In genomic region chr17:6509295-6509771, GRCh38 we compare ENCODE assay signal across 22 cellular contexts. TPM values are rescaled to one million over a fixed set of nuclear protein-coding genes. Genes with fewer than 3 reads are reported as not detected.
A peak's percentile ranks its signal among the peaks of the same experiment; 100 is the strongest.
DNase-seq lines count a peak whose midpoint lies in the region; ATAC-seq, FAIRE-seq and TF ChIP-seq lines count a peak whose summit lies in the region.
"Had no signal": no experiment of that assay in that cellular context is flagged by ENCODE, and none has a peak within 500 bp of the region (broad histone marks: within the 10 kb centered on the region; RNA-seq: fewer than 3 reads in every experiment).

No MANE protein-coding gene starts in this region.

- CTCF ChIA-PET in WTC11 (lab: Charles Lee), result interaction anchor here (1.0 to 2.1 kb wide), 2 partner anchors 14 to 36 kb away, joined by 5 to 6 read pairs; no protein-coding TSS in a partner anchor
- CTCF ChIA-PET in activated CD4-positive, alpha-beta memory T cell treated with anti-CD3 and anti-CD28 coated beads, Interleukin-2, amount 10 ng/mL, durations not matched to agents 7 days and 5 days (lab: Charles Lee), result no interaction called here

- H3K79me2 ChIP-seq in GM23248 (ENCODE audit: insufficient read depth), result no peaks in the 10 kb centered on the region

- H3K4me3 ChIP-seq in GM23248, result no peak overlapping the region
- no peak overlapping the region for H3K4me3 ChIP-seq in fibroblast of pulmonary artery (replicated peaks; ENCODE audit: low read depth, low read length)
- no peak overlapping the region for H3K4me3 ChIP-seq in pancreas
- H3K4me3 ChIP-seq: upper lobe of left lung had no signal

- DNase-seq in GM23248, result peak; percentile 59
- no peak for DNase-seq in WTC11 (ENCODE audit: low spot score)
- DNase-seq in fibroblast of pulmonary artery (ENCODE audit: low read depth), result peak; percentile 21
- peak in 2 of 6 donors; percentile 24 to 34 for DNase-seq in pancreas
- DNase-seq in activated T-helper 2 cell treated with anti-CD3 and anti-CD28 coated beads, Interferon-gamma antibody, Interleukin-2, Interleukin-4, amounts not matched to agents 10 μg/mL and 5 μg/mL and 100 μg/mL, durations not matched to agents 14 hours and 24 hours and 36 hours (ENCODE audit: low spot score), result no peak
- no peak for DNase-seq in activated CD4-positive, alpha-beta memory T cell treated with anti-CD3 and anti-CD28 coated beads, Interleukin-2, amount 10 ng/mL, durations not matched to agents 7 days and 5 days
- no peak for DNase-seq in CD14-positive monocyte (ENCODE audit: low spot score)
- DNase-seq: ACHN; activated CD4-positive, CD25-positive, alpha-beta regulatory T cell; CD4-positive, CD25-positive, alpha-beta regulatory T cell; DND-41; KBM-7; NCI-H1092; SIG-M5; stimulated activated naive CD8-positive, alpha-beta T cell treated with anti-CD3 and anti-CD28 coated beads, Interleukin-15, Interleukin-2, amounts not matched to agents 100 U/mL and 50 U/mL, for 24 hours; T-helper 17 cell; upper lobe of left lung had no signal

- H3K36me3 ChIP-seq in GM23248 (ENCODE audit: low read depth) (no peaks in the 10 kb centered on the region), pancreas (no peaks in the 10 kb centered on the region)
- H3K36me3 ChIP-seq: neutrophil, upper lobe of left lung had no signal

- no peaks in the 10 kb centered on the region for H4K20me1 ChIP-seq in GM23248 (ENCODE audit: insufficient read depth)

- POLR2A ChIA-PET in WTC11 (lab: Charles Lee), result no interaction called here
- POLR2A ChIA-PET in activated CD4-positive, alpha-beta memory T cell treated with anti-CD3 and anti-CD28 coated beads, Interleukin-2, amount 10 ng/mL, durations not matched to agents 7 days and 5 days (lab: Charles Lee), result no interaction called here

- no peaks in the 10 kb centered on the region for H3K9me2 ChIP-seq in GM23248 (ENCODE audit: insufficient read depth)

- 0 out of 2 replicates have a peak overlapping the region, but pooled peaks have one; percentile 16 for H3K9ac ChIP-seq in GM23248

- H3K4me1 ChIP-seq in GM23248 (ENCODE audit: insufficient read depth) (peaks cover 55% of the 10 kb centered on the region), pancreas (no peaks in the 10 kb centered on the region)

- ATAC-seq in WTC11 (peak; percentile 82), pancreas (peak in 3 of 4 donors; percentile 56 to 79 (median 74)), HG03108 (IDR thresholded peaks at IDR 0.05; ENCODE audit: unreplicated experiment) (no peak)
- ATAC-seq: stimulated activated naive CD8-positive, alpha-beta T cell treated with anti-CD3 and anti-CD28 coated beads, Interleukin-15, Interleukin-2, amounts not matched to agents 100 U/mL and 50 U/mL, for 24 hours; T-helper 17 cell had no signal

- no peaks in the 10 kb centered on the region for H3K9me3 Mint-ChIP-seq in WTC11
- no peaks in the 10 kb centered on the region for H3K9me3 Mint-ChIP-seq in activated T-helper 2 cell treated with anti-CD3 and anti-CD28 coated beads, Interferon-gamma antibody, Interleukin-2, Interleukin-4, amounts not matched to agents 10 μg/mL and 5 μg/mL and 100 μg/mL, durations not matched to agents 14 hours and 24 hours and 36 hours
- no peaks in the 10 kb centered on the region for H3K9me3 Mint-ChIP-seq in activated CD4-positive, alpha-beta memory T cell treated with anti-CD3 and anti-CD28 coated beads, Interleukin-2, amount 10 ng/mL, durations not matched to agents 7 days and 5 days
- no peaks in the 10 kb centered on the region for H3K9me3 Mint-ChIP-seq in CD14-positive monocyte
- H3K9me3 Mint-ChIP-seq: activated T-helper 1 cell treated with anti-CD3 and anti-CD28 coated beads, Interleukin-12 subunit alpha, Interleukin-12 subunit beta, Interleukin-2, Interleukin-4 antibody, amounts not matched to agents 30 ng/mL and 10 ng/mL and 1 ng/mL, durations not matched to agents 14 hours and 24 hours and 36 hours; CD4-positive, CD25-positive, alpha-beta regulatory T cell; memory B cell had no signal

- H3K27me3 Mint-ChIP-seq in WTC11 (ENCODE audit: low read depth) (no peaks in the 10 kb centered on the region; the same call in 1 of the 2 replicates), CD14-positive monocyte (ENCODE audit: low read depth in 3 of 3) (peaks cover 0 to 11% (median 6%) of the 10 kb centered on the region in 3 donors)
- peaks cover 16% of the 10 kb centered on the region for H3K27me3 Mint-ChIP-seq in activated T-helper 2 cell treated with anti-CD3 and anti-CD28 coated beads, Interferon-gamma antibody, Interleukin-2, Interleukin-4, amounts not matched to agents 10 μg/mL and 5 μg/mL and 100 μg/mL, durations not matched to agents 14 hours and 24 hours and 36 hours (ENCODE audit: low read depth)
- H3K27me3 Mint-ChIP-seq in activated CD4-positive, alpha-beta memory T cell treated with anti-CD3 and anti-CD28 coated beads, Interleukin-2, amount 10 ng/mL, durations not matched to agents 7 days and 5 days, result peaks cover 8% of the 10 kb centered on the region

- in situ Hi-C loops in GM23248 (cut with MboI), result no loop called here

- TF ChIP-seq CTCF in WTC11 (IDR thresholded peaks at IDR 0.05) (no peak), fibroblast of pulmonary artery (IDR thresholded peaks at IDR 0.05; ENCODE audit: low read length, missing control alignments) (no peak), pancreas (IDR thresholded peaks at IDR 0.05) (no peak), CD14-positive monocyte (IDR thresholded peaks at IDR 0.05) (no peak)

- H3K4me1 Mint-ChIP-seq in WTC11 (peaks cover 4% of the 10 kb centered on the region), CD14-positive monocyte (no peaks in the 10 kb centered on the region)
- H3K4me1 Mint-ChIP-seq in activated T-helper 2 cell treated with anti-CD3 and anti-CD28 coated beads, Interferon-gamma antibody, Interleukin-2, Interleukin-4, amounts not matched to agents 10 μg/mL and 5 μg/mL and 100 μg/mL, durations not matched to agents 14 hours and 24 hours and 36 hours (ENCODE audit: low read depth), result no peaks in the 10 kb centered on the region
- no peaks in the 10 kb centered on the region for H3K4me1 Mint-ChIP-seq in activated CD4-positive, alpha-beta memory T cell treated with anti-CD3 and anti-CD28 coated beads, Interleukin-2, amount 10 ng/mL, durations not matched to agents 7 days and 5 days
- H3K4me1 Mint-ChIP-seq: CD4-positive, CD25-positive, alpha-beta regulatory T cell; memory B cell had no signal

- WGBS in GM23248 (ENCODE audit: low coverage in 1 of 2, low lambda C conversion rate in 2 of 2, missing lambda C conversion rate in 2 of 2), 2 experiments, result 72 to 76% methylated on average over 9 of the region's 9 CpGs
- WGBS in pancreas, 2 donors, result 66 to 70% methylated on average over 9 of the region's 9 CpGs

- H3K4me2 ChIP-seq in GM23248 (ENCODE audit: unreplicated experiment), result no peak overlapping the region

- FAIRE-seq in pancreas (lab: Jason Lieb, UNC), result no peak

- H3K27ac ChIP-seq in GM23248 (peak overlapping the region; percentile 42), pancreas (no peak overlapping the region)
- H3K27ac ChIP-seq: HL-60, neutrophil, upper lobe of left lung had no signal

- H3K4me3 Mint-ChIP-seq in WTC11 (no peak overlapping the region), CD14-positive monocyte (no peak overlapping the region)
- no peak overlapping the region for H3K4me3 Mint-ChIP-seq in activated T-helper 2 cell treated with anti-CD3 and anti-CD28 coated beads, Interferon-gamma antibody, Interleukin-2, Interleukin-4, amounts not matched to agents 10 μg/mL and 5 μg/mL and 100 μg/mL, durations not matched to agents 14 hours and 24 hours and 36 hours (ENCODE audit: low read depth)
- no peak overlapping the region for H3K4me3 Mint-ChIP-seq in activated CD4-positive, alpha-beta memory T cell treated with anti-CD3 and anti-CD28 coated beads, Interleukin-2, amount 10 ng/mL, durations not matched to agents 7 days and 5 days
- H3K4me3 Mint-ChIP-seq: activated T-helper 1 cell treated with anti-CD3 and anti-CD28 coated beads, Interleukin-12 subunit alpha, Interleukin-12 subunit beta, Interleukin-2, Interleukin-4 antibody, amounts not matched to agents 30 ng/mL and 10 ng/mL and 1 ng/mL, durations not matched to agents 14 hours and 24 hours and 36 hours; CD4-positive, CD25-positive, alpha-beta regulatory T cell; memory B cell; T-helper 17 cell had no signal

- no peaks in the 10 kb centered on the region for H3K36me3 Mint-ChIP-seq in WTC11
- H3K36me3 Mint-ChIP-seq in activated T-helper 2 cell treated with anti-CD3 and anti-CD28 coated beads, Interferon-gamma antibody, Interleukin-2, Interleukin-4, amounts not matched to agents 10 μg/mL and 5 μg/mL and 100 μg/mL, durations not matched to agents 14 hours and 24 hours and 36 hours (ENCODE audit: low read depth), result no peaks in the 10 kb centered on the region
- H3K36me3 Mint-ChIP-seq in activated CD4-positive, alpha-beta memory T cell treated with anti-CD3 and anti-CD28 coated beads, Interleukin-2, amount 10 ng/mL, durations not matched to agents 7 days and 5 days (ENCODE audit: low read depth), result no peaks in the 10 kb centered on the region
- H3K36me3 Mint-ChIP-seq in CD14-positive monocyte, result no peaks in the 10 kb centered on the region
- H3K36me3 Mint-ChIP-seq: CD4-positive, CD25-positive, alpha-beta regulatory T cell; memory B cell had no signal

- intact Hi-C loops in pancreas (cut with DNase I) (no loop called here), CD14-positive monocyte (cut with micrococcal nuclease) (no loop called here)
- intact Hi-C loops in activated T-helper 2 cell treated with anti-CD3 and anti-CD28 coated beads, Interferon-gamma antibody, Interleukin-2, Interleukin-4, amounts not matched to agents 10 μg/mL and 5 μg/mL and 100 μg/mL, durations not matched to agents 14 hours and 24 hours and 36 hours (cut with micrococcal nuclease), result no loop called here

- H3K27me3 ChIP-seq in GM23248 (replicated peaks; ENCODE audit: insufficient read depth) (no peaks in the 10 kb centered on the region), pancreas (no peaks in the 10 kb centered on the region)
- H3K27me3 ChIP-seq: upper lobe of left lung had no signal

- H3K9me3 ChIP-seq in GM23248 (ENCODE audit: low read depth), result no peaks in the 10 kb centered on the region
- no peaks in the 10 kb centered on the region for H3K9me3 ChIP-seq in pancreas
- H3K9me3 ChIP-seq: neutrophil, upper lobe of left lung had no signal

- H3K27ac Mint-ChIP-seq in WTC11 (no peak overlapping the region), CD14-positive monocyte (no peak overlapping the region)
- H3K27ac Mint-ChIP-seq in activated T-helper 2 cell treated with anti-CD3 and anti-CD28 coated beads, Interferon-gamma antibody, Interleukin-2, Interleukin-4, amounts not matched to agents 10 μg/mL and 5 μg/mL and 100 μg/mL, durations not matched to agents 14 hours and 24 hours and 36 hours, result no peak overlapping the region
- H3K27ac Mint-ChIP-seq in activated CD4-positive, alpha-beta memory T cell treated with anti-CD3 and anti-CD28 coated beads, Interleukin-2, amount 10 ng/mL, durations not matched to agents 7 days and 5 days, result no peak overlapping the region
- H3K27ac Mint-ChIP-seq: activated T-helper 1 cell treated with anti-CD3 and anti-CD28 coated beads, Interleukin-12 subunit alpha, Interleukin-12 subunit beta, Interleukin-2, Interleukin-4 antibody, amounts not matched to agents 30 ng/mL and 10 ng/mL and 1 ng/mL, durations not matched to agents 14 hours and 24 hours and 36 hours; CD4-positive, CD25-positive, alpha-beta regulatory T cell; memory B cell; T-helper 17 cell had no signal

- H3F3A ChIP-seq in GM23248 (ENCODE audit: insufficient read depth), result 0 out of 2 replicates have a peak, but pooled peaks cover 14% of the 10 kb centered on the region

- H2AFZ ChIP-seq in GM23248, result no peak overlapping the region

RNA-seq across cellular contexts. Expression of gene PITPNM3, which starts 47.0 kb away (rescaled TPM):
- 12.8 and 13.7 TPM in 2 replicates for total RNA-seq in GM23248 (2014; rRNA removed; shearing (Covaris generic))
- polyA plus RNA-seq in GM23248 (2016; fragmentation: Nextera tagmentation; extraction: Ambion mirVana), result 6.5 and 6.9 TPM in 2 replicates
- total RNA-seq in WTC11 (2021), result 2.1 to 2.8 TPM (median 2.3 TPM) in 3 replicates
- 1 to 10 TPM in 5 of 6 donors, under 1 TPM in 1; 0.67 to 4.3 (median 2.5) TPM for total RNA-seq in pancreas
- 1 to 10 TPM; 1.7 to 5.1 TPM for polyA plus RNA-seq in pancreas
- total RNA-seq in activated T-helper 2 cell treated with anti-CD3 and anti-CD28 coated beads, Interferon-gamma antibody, Interleukin-2, Interleukin-4, amounts not matched to agents 10 μg/mL and 5 μg/mL and 100 μg/mL, durations not matched to agents 14 hours and 24 hours and 36 hours, result 0.52 and 1.1 TPM in 2 replicates
- under 1 TPM; 0.53 to 0.63 TPM for total RNA-seq in activated CD4-positive, alpha-beta memory T cell treated with anti-CD3 and anti-CD28 coated beads, Interleukin-2, amount 10 ng/mL, durations not matched to agents 7 days and 5 days
- not detected for polyA plus RNA-seq in CD14-positive monocyte

Comparison
In these comparisons a context has a peak if more than half of its experiments do, and no peak if none do; other contexts are left out.
1. DNase-seq: peak in GM23248 (single experiment) and fibroblast of pulmonary artery (single experiment); none in WTC11 (single experiment), activated T-helper 2 cell treated with anti-CD3 and anti-CD28 coated beads, Interferon-gamma antibody, Interleukin-2, Interleukin-4, amounts not matched to agents 10 μg/mL and 5 μg/mL and 100 μg/mL, durations not matched to agents 14 hours and 24 hours and 36 hours (single experiment), activated CD4-positive, alpha-beta memory T cell treated with anti-CD3 and anti-CD28 coated beads, Interleukin-2, amount 10 ng/mL, durations not matched to agents 7 days and 5 days (single experiment) and CD14-positive monocyte (single experiment).